ENCODE assay signal across 6 cellular contexts in the genomic region with DNA sequence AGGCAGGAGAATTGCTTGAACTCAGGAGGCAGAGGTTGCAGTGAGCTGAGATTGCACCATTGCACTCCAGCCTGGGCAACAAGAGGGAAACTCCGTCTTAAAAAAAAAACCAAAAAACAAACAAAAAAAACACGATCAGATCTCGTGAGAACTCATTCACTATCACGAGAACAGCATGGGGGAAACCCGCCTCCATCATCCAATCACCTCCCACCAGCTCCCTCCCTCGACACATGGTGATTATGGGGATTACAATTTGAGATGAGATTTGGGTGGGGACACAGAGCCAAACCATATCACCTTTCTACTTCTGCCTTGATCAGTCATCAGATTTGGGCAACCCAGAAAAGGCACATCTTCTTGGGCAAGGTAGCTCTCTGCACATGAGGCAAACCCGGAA. TPM values are rescaled to one million over a fixed set of nuclear protein-coding genes. Genes with fewer than 3 reads are reported as not detected.
DNase-seq lines count a peak whose midpoint lies in the region; ATAC-seq, FAIRE-seq and TF ChIP-seq lines count a peak whose summit lies in the region.
"Not testable (repeated sequence)": the region's sequence is repeated elsewhere in the genome, so short reads cannot be mapped to it uniquely, and the experiment has no call there.

No MANE protein-coding gene starts in this region.

- not testable (repeated sequence) for H3K18ac ChIP-seq in H1 (ENCODE audit: extremely low read depth, low read length); trophoblast cell (ENCODE audit: low read length)

- H3K9ac ChIP-seq in H1 (replicated peaks in 1 of 4; ENCODE audit: extremely low read depth in 1 of 4, low read depth in 3 of 4, low read length in 3 of 4); HepG2 (ENCODE audit: insufficient read depth, low read depth, low read length): not testable (repeated sequence)
- H3K9ac ChIP-seq in trophoblast cell (ENCODE audit: low read length): peak overlapping the region; percentile 40

- not testable (repeated sequence) for H2BK20ac ChIP-seq in H1 (ENCODE audit: low read length)

- H2BK120ac ChIP-seq in H1 (replicated peaks; ENCODE audit: low read depth, low read length); trophoblast cell (ENCODE audit: insufficient read depth, low read length, poor library complexity): not testable (repeated sequence)

- not testable (repeated sequence) for H3K4ac ChIP-seq in H1 (replicated peaks; ENCODE audit: insufficient read length, low read depth, low read length); trophoblast cell (ENCODE audit: low read depth, low read length)

- H4K12ac ChIP-seq in trophoblast cell (ENCODE audit: low read depth, low read length): not testable (repeated sequence)

- H3K27ac ChIP-seq in A549; H1 (ENCODE audit: low read depth, low read length); HepG2 (ENCODE audit: extremely low read length, insufficient read depth, low read length); trophoblast cell (ENCODE audit: low read depth, low read length): not testable (repeated sequence)

- H3K4me1 ChIP-seq in A549 (peaks cover 14% of the 10 kb centered on the region; the same call in 1 of the 3 replicates), HepG2 (ENCODE audit: insufficient read depth, low read length) (peaks cover 32% of the 10 kb centered on the region)
- H3K4me1 ChIP-seq in H1 (replicated peaks in 1 of 4; ENCODE audit: control insufficient read depth in 3 of 4, insufficient read depth in 4 of 4, low read length in 3 of 4); trophoblast cell (ENCODE audit: control insufficient read depth in 1 of 2, insufficient read depth in 2 of 2, low read length in 2 of 2): not testable (repeated sequence)

- POLR2A ChIA-PET in A549 (lab: Yijun Ruan, JAX): not testable (repeated sequence)
- POLR2A ChIA-PET in H1 (lab: Charles Lee; ENCODE audit: partially characterized antibody): interaction anchor here (1.2 kb wide), 1 partner anchor 17 kb away, joined by 3 read pairs; no protein-coding TSS in a partner anchor
- POLR2A ChIA-PET in HepG2 (lab: Yijun Ruan, JAX): interaction anchor here (0.8 kb wide), 1 partner anchor 17 kb away, joined by 3 read pairs; no protein-coding TSS in a partner anchor

- peak overlapping the region; percentile 57; the same call in 1 of the 2 replicates for H4K8ac ChIP-seq in H1 (ENCODE audit: extremely low read depth, insufficient read depth, low read length)
- not testable (repeated sequence) for H4K8ac ChIP-seq in trophoblast cell (ENCODE audit: low read depth, low read length)

- not testable (repeated sequence) for TF ChIP-seq EP300 in A549 (IDR thresholded peaks at IDR 0.05); H1 (IDR thresholded peaks at IDR 0.05; ENCODE audit: borderline replicate concordance in 1 of 2, low read depth in 2 of 2, low read length in 2 of 2); HepG2 (IDR thresholded peaks at IDR 0.05; ENCODE audit: low read depth in 2 of 2, low read length in 2 of 2); HepG2 (CRISPR knock-in tag; IDR thresholded peaks at IDR 0.05; ENCODE audit: borderline replicate concordance)

- H3K27me3 ChIP-seq in H1 (replicated peaks in 1 of 4; ENCODE audit: control insufficient read depth in 3 of 4, extremely low read depth in 1 of 4, insufficient read depth in 3 of 4, low read length in 3 of 4); HepG2 (ENCODE audit: control insufficient read depth in 1 of 2, insufficient read depth in 2 of 2, low read length in 2 of 2); trophoblast cell (ENCODE audit: insufficient read depth, low read length): not testable (repeated sequence)

- not testable (repeated sequence) for H3K14ac ChIP-seq in H1 (ENCODE audit: insufficient read length); trophoblast cell (ENCODE audit: low read length)

- not testable (repeated sequence) for TF ChIP-seq POLR2A in A549 (IDR thresholded peaks at IDR 0.05; ENCODE audit: low read length); H1 (IDR thresholded peaks at IDR 0.05; ENCODE audit: control extremely low read depth in 1 of 2, low read depth in 2 of 2, low read length in 2 of 2); HepG2 (IDR thresholded peaks at IDR 0.05; ENCODE audit: insufficient read depth in 1 of 2, low read depth in 2 of 2, low read length in 2 of 2)

- BruUV-seq in HepG2 (replicated peaks; lab: Mats Ljungman, UMichigan): not testable (repeated sequence)

- H3K23ac ChIP-seq in H1 (ENCODE audit: insufficient read length): not testable (repeated sequence)
- peak overlapping the region; percentile 95 for H3K23ac ChIP-seq in trophoblast cell (ENCODE audit: low read length)

- H2BK12ac ChIP-seq in H1 (ENCODE audit: low read depth, low read length): peak overlapping the region; percentile 18; the same call in 1 of the 2 replicates
- H2BK12ac ChIP-seq in trophoblast cell (ENCODE audit: low read length): not testable (repeated sequence)

- H3K79me1 ChIP-seq in H1 (ENCODE audit: low read depth, low read length); trophoblast cell (ENCODE audit: low read length): not testable (repeated sequence)

- H3K79me2 ChIP-seq in H1 (ENCODE audit: control insufficient read depth in 1 of 2, insufficient read depth in 2 of 2, low read length in 2 of 2); HepG2 (ENCODE audit: insufficient read depth, low read length); trophoblast cell (ENCODE audit: control insufficient read depth, insufficient read depth, low read length, poor library complexity): not testable (repeated sequence)

- in situ Hi-C loops in HepG2 (cut with HindIII; ENCODE audit: extremely low pct_ligation_motif_present, low pct_unique_long_range_greater_than_20kb): not testable (repeated sequence)

- not testable (repeated sequence) for DNase-seq in A549 (ENCODE audit: low read depth in 1 of 2, low spot score in 1 of 2); H1 (ENCODE audit: low read depth in 1 of 2, low spot score in 2 of 2); HepG2 (ENCODE audit: low spot score); trophoblast cell
- peak; percentile 23 for DNase-seq in NAMALWA (ENCODE audit: low spot score)
- DNase-seq in activated CD8-positive, alpha-beta memory T cell treated with anti-CD3 and anti-CD28 coated beads, Interleukin-2, amount 50 U/mL, for 48 hours: peak; percentile 44

- H3K56ac ChIP-seq in H1 (replicated peaks; ENCODE audit: insufficient read length, low read depth, low read length): not testable (repeated sequence)

- not testable (repeated sequence) for H2AFZ ChIP-seq in H1 (ENCODE audit: low read length); HepG2 (ENCODE audit: low read length); trophoblast cell (ENCODE audit: insufficient read depth, low read length, poor library complexity)

- H2BK15ac ChIP-seq in H1 (ENCODE audit: low read length): not testable (repeated sequence)

- H3K4me2 ChIP-seq in A549; H1 (ENCODE audit: insufficient read depth in 1 of 2, low read depth in 2 of 2, low read length in 2 of 2); HepG2 (ENCODE audit: low read depth, low read length); trophoblast cell (ENCODE audit: low read length): not testable (repeated sequence)

- TF ChIP-seq CTCF in A549 (IDR thresholded peaks at IDR 0.05); H1 (IDR thresholded peaks at IDR 0.05; ENCODE audit: control extremely low read depth in 1 of 3, insufficient read depth in 1 of 3, low read depth in 1 of 3, low read length in 3 of 3); HepG2 (CRISPR knock-in tag; IDR thresholded peaks at IDR 0.05): not testable (repeated sequence)

- not testable (repeated sequence) for H3K23me2 ChIP-seq in H1 (ENCODE audit: low read depth, low read length)

- CTCF ChIA-PET in A549 (lab: Yijun Ruan, JAX) (interaction anchor here (0.6 kb wide), 1 partner anchor 465 kb away, joined by 4 read pairs; no protein-coding TSS in a partner anchor), H1 (lab: Charles Lee; ENCODE audit: partially characterized antibody) (interaction anchor here (0.6 to 1.5 kb wide), 5 partner anchors 11 to 408 kb away, joined by 3 to 4 read pairs (median 3); no protein-coding TSS in a partner anchor)
- CTCF ChIA-PET in HepG2 (lab: Yijun Ruan, JAX; ENCODE audit: low intra/inter-chr PET ratio, low total read pairs): not testable (repeated sequence)

- not testable (repeated sequence) for TF ChIP-seq RAD21 in A549 (conservative IDR thresholded peaks at IDR 0.05 in 1 of 2, IDR thresholded peaks at IDR 0.05 in 1 of 2); H1 (IDR thresholded peaks at IDR 0.05 in 1 of 2, conservative IDR thresholded peaks at IDR 0.05 in 1 of 2; ENCODE audit: low read depth in 2 of 2, low read length in 2 of 2); HepG2 (CRISPR knock-in tag; IDR thresholded peaks at IDR 0.05)

- not testable (repeated sequence) for H4K20me1 ChIP-seq in H1 (replicated peaks in 1 of 2; ENCODE audit: control insufficient read depth in 1 of 2, insufficient read depth in 2 of 2, low read length in 2 of 2); HepG2 (ENCODE audit: insufficient read depth, low read length)

- not testable (repeated sequence) for H3K9me3 ChIP-seq in A549; H1 (ENCODE audit: insufficient read depth in 2 of 2, low read depth in 1 of 2, low read length in 1 of 2); HepG2 (ENCODE audit: low read length); trophoblast cell (ENCODE audit: insufficient read depth, low read depth, low read length)

- H2BK5ac ChIP-seq in H1 (ENCODE audit: low read depth, low read length); trophoblast cell (ENCODE audit: low read depth, low read length, poor library complexity): not testable (repeated sequence)

- not testable (repeated sequence) for ATAC-seq in A549, HepG2

- 76% methylated on average over 7 of the region's 7 CpGs for WGBS in A549 (ENCODE audit: missing lambda C conversion rate)
- WGBS in H1 (ENCODE audit: extremely low coverage in 1 of 2, insufficient coverage in 1 of 2, insufficient read length in 1 of 2, insufficient replicate concordance in 2 of 2, low coverage in 1 of 2, low lambda C conversion rate in 2 of 2, missing lambda C conversion rate in 1 of 2), 2 experiments: 94% methylated on average over 7 of the region's 7 CpGs; no CpG with 5 or more reads in 1 of the 2 experiments
- 80% methylated on average over 7 of the region's 7 CpGs for whole genome bisulfite sequencing in HepG2 (ENCODE audit: low lambda C conversion rate)
- WGBS in trophoblast cell (ENCODE audit: extremely low coverage, insufficient coverage, insufficient read length): no CpG with 5 or more reads among the region's 7 CpGs

- FAIRE-seq in A549 (lab: Jason Lieb, UNC); H1 (lab: Jason Lieb, UNC); HepG2 (lab: Jason Lieb, UNC): not testable (repeated sequence)

- intact Hi-C loops in HepG2 (cut with micrococcal nuclease; ENCODE audit: unreplicated experiment): not testable (repeated sequence)

- not testable (repeated sequence) for H4K5ac ChIP-seq in H1 (ENCODE audit: insufficient read length, low read depth, low read length)

- not testable (repeated sequence) for H2AK5ac ChIP-seq in H1 (ENCODE audit: low read depth, low read length); trophoblast cell (ENCODE audit: low read length)

- not testable (repeated sequence) for H3K36me3 ChIP-seq in H1 (ENCODE audit: control insufficient read depth in 2 of 4, insufficient read depth in 4 of 4, low read length in 3 of 4); HepG2 (replicated peaks in 1 of 2; ENCODE audit: control insufficient read depth in 1 of 2, insufficient read depth in 2 of 2, low read length in 2 of 2); trophoblast cell (ENCODE audit: control insufficient read depth in 1 of 2, insufficient read depth in 2 of 2, low read length in 2 of 2)

- H3K4me3 ChIP-seq in A549; H1 (ENCODE audit: extremely low read depth in 1 of 4, insufficient read depth in 2 of 4, low read depth in 3 of 4, low read length in 4 of 4); HepG2 (replicated peaks in 1 of 3; ENCODE audit: insufficient read depth in 1 of 3, low read depth in 2 of 3, low read length in 3 of 3); trophoblast cell (ENCODE audit: low read depth, low read length): not testable (repeated sequence)

- not testable (repeated sequence) for H4K91ac ChIP-seq in H1 (replicated peaks; ENCODE audit: insufficient read length, low read length); trophoblast cell (ENCODE audit: low read depth, low read length)

RNA-seq across cellular contexts. Expression of a gene that starts 15.9 kb away (rescaled TPM):
- polyA plus RNA-seq in A549 (2011; rRNA removed) (94.7 and 126 TPM in 2 replicates), A549 (2017; fragmentation: RNase III; extraction: RNeasy Plus Mini Kit Qiagen cat#74134 plus additional on column Dnase treatment) (46.5 to 49.1 TPM (median 48.4 TPM) in 3 replicates), H1 (2011; rRNA removed) (15.4 and 22.6 TPM in 2 replicates), HepG2 (2011; rRNA removed) (72.5 and 89.5 TPM in 2 replicates)
- polyA plus RNA-seq in A549 (2012; cell fraction: cytosol; rRNA removed): 15.3 and 16.6 TPM in 2 replicates
- polyA plus RNA-seq in A549 (2012; cell fraction: nucleus; rRNA removed): 5.6 and 9.9 TPM in 2 replicates
- polyA minus RNA-seq in A549 (2011; rRNA and poly(A)+ RNA removed): 65.2 and 66.6 TPM in 2 replicates
- 108 and 115 TPM in 2 replicates for total RNA-seq in H1 (2021; fragmentation: NEBNext Ultra II Directional; extraction: Animal tissue kit (Norgen Biotek cat#: 25700))
- 34.2 TPM for polyA plus RNA-seq in H1 (2011; cell fraction: cytosol; rRNA removed)
- polyA plus RNA-seq in H1 (2011; cell fraction: nucleus; rRNA removed): 16.3 TPM
- 29.3 to 60.9 TPM (median 37.5 TPM) in 4 replicates for polyA plus RNA-seq in H1 (2012, experiment 1 of 2)
- polyA plus RNA-seq in H1 (2012, experiment 2 of 2): 3.8 TPM
- polyA plus RNA-seq in H1 (2013, experiment 1 of 2): 51.0 TPM
- 51.3 TPM for polyA plus RNA-seq in H1 (2013, experiment 2 of 2)
- 74.0 and 90.1 TPM in 2 replicates for polyA minus RNA-seq in H1 (2011; rRNA and poly(A)+ RNA removed)
- 53.2 TPM for polyA minus RNA-seq in H1 (2011; cell fraction: cytosol; rRNA and poly(A)+ RNA removed)
- polyA minus RNA-seq in H1 (2011; cell fraction: nucleus; rRNA and poly(A)+ RNA removed): 46.9 TPM
- 99.7 and 188 TPM in 2 replicates for total RNA-seq in HepG2 (2016; rRNA removed; fragmentation: Illumina TruSeq; extraction: Trizol)
- 19.1 and 23.2 TPM in 2 replicates for total RNA-seq in HepG2 (2016; cell fraction: cytosol; rRNA removed; fragmentation: Illumina TruSeq; extraction: Trizol; ENCODE audit: low read depth)
- 102 and 181 TPM in 2 replicates for total RNA-seq in HepG2 (2016; cell fraction: insoluble cytoplasmic fraction; rRNA removed; fragmentation: Illumina TruSeq; extraction: Trizol)
- total RNA-seq in HepG2 (2016; cell fraction: membrane; rRNA removed; fragmentation: Illumina TruSeq; extraction: Trizol): 106 and 120 TPM in 2 replicates
- 59.2 and 61.8 TPM in 2 replicates for total RNA-seq in HepG2 (2016; cell fraction: nucleus; rRNA removed; fragmentation: Illumina TruSeq; extraction: Trizol)
- 38.7 and 59.9 TPM in 2 replicates for polyA plus RNA-seq in HepG2 (2011; cell fraction: cytosol; rRNA removed)
- 17.3 and 27.5 TPM in 2 replicates for polyA plus RNA-seq in HepG2 (2011; cell fraction: nucleus; rRNA removed)
- polyA plus RNA-seq in HepG2 (2012): 88.0 and 112 TPM in 2 replicates
- 10.3 and 11.1 TPM in 2 replicates for polyA plus RNA-seq in HepG2 (2016; cell fraction: cytosol; fragmentation: Illumina TruSeq; extraction: Trizol; ENCODE audit: low read depth)
- 125 and 127 TPM in 2 replicates for polyA plus RNA-seq in HepG2 (2016; cell fraction: insoluble cytoplasmic fraction; fragmentation: Illumina TruSeq; extraction: Trizol; ENCODE audit: low read depth)
- 48.4 and 51.8 TPM in 2 replicates for polyA plus RNA-seq in HepG2 (2016; cell fraction: membrane; fragmentation: Illumina TruSeq; extraction: Trizol; ENCODE audit: low read depth)
- 46.4 and 50.6 TPM in 2 replicates for polyA plus RNA-seq in HepG2 (2016; cell fraction: nucleus; fragmentation: Illumina TruSeq; extraction: Trizol; ENCODE audit: insufficient read depth, low read depth)
- 21.4 and 67.1 TPM in 2 replicates for polyA minus RNA-seq in HepG2 (2011; rRNA and poly(A)+ RNA removed; ENCODE audit: low replicate concordance)
- 105 and 119 TPM in 2 replicates for polyA minus RNA-seq in HepG2 (2011; cell fraction: cytosol; rRNA and poly(A)+ RNA removed)
- polyA minus RNA-seq in HepG2 (2011; cell fraction: nucleus; rRNA and poly(A)+ RNA removed): 83.8 and 92.4 TPM in 2 replicates
- polyA plus RNA-seq in trophoblast cell (2013): 47.6 TPM in 2 replicates

RNA-seq across cellular contexts. Expression of a gene that starts 31.5 kb away (rescaled TPM):
- polyA plus RNA-seq in A549 (2011; rRNA removed): 19.2 and 22.3 TPM in 2 replicates
- 7.5 and 10.9 TPM in 2 replicates for polyA plus RNA-seq in A549 (2012; cell fraction: cytosol; rRNA removed)
- 3.0 and 6.1 TPM in 2 replicates for polyA plus RNA-seq in A549 (2012; cell fraction: nucleus; rRNA removed)
- 60.2 to 61.3 TPM (median 60.3 TPM) in 3 replicates for polyA plus RNA-seq in A549 (2017; fragmentation: RNase III; extraction: RNeasy Plus Mini Kit Qiagen cat#74134 plus additional on column Dnase treatment)
- 4.5 and 5.4 TPM in 2 replicates for polyA minus RNA-seq in A549 (2011; rRNA and poly(A)+ RNA removed)
- 27.4 and 29.2 TPM in 2 replicates for total RNA-seq in H1 (2021; fragmentation: NEBNext Ultra II Directional; extraction: Animal tissue kit (Norgen Biotek cat#: 25700))
- 1.3 and 1.6 TPM in 2 replicates for polyA plus RNA-seq in H1 (2011; rRNA removed)
- 6.9 TPM for polyA plus RNA-seq in H1 (2011; cell fraction: cytosol; rRNA removed)
- 1.6 TPM for polyA plus RNA-seq in H1 (2011; cell fraction: nucleus; rRNA removed)
- 28.0 to 46.2 TPM (median 31.8 TPM) in 4 replicates for polyA plus RNA-seq in H1 (2012, experiment 1 of 2)
- 4.0 TPM for polyA plus RNA-seq in H1 (2012, experiment 2 of 2)
- polyA plus RNA-seq in H1 (2013, experiment 1 of 2): 27.7 TPM
- polyA plus RNA-seq in H1 (2013, experiment 2 of 2): 28.2 TPM
- polyA minus RNA-seq in H1 (2011; rRNA and poly(A)+ RNA removed): 5.2 and 5.3 TPM in 2 replicates
- 6.2 TPM for polyA minus RNA-seq in H1 (2011; cell fraction: cytosol; rRNA and poly(A)+ RNA removed)
- polyA minus RNA-seq in H1 (2011; cell fraction: nucleus; rRNA and poly(A)+ RNA removed): 4.5 TPM
- 60.3 and 103 TPM in 2 replicates for total RNA-seq in HepG2 (2016; rRNA removed; fragmentation: Illumina TruSeq; extraction: Trizol)
- 5.4 and 6.7 TPM in 2 replicates for total RNA-seq in HepG2 (2016; cell fraction: cytosol; rRNA removed; fragmentation: Illumina TruSeq; extraction: Trizol; ENCODE audit: low read depth)
- total RNA-seq in HepG2 (2016; cell fraction: insoluble cytoplasmic fraction; rRNA removed; fragmentation: Illumina TruSeq; extraction: Trizol): 59.6 and 98.8 TPM in 2 replicates
- 11.8 and 15.6 TPM in 2 replicates for total RNA-seq in HepG2 (2016; cell fraction: membrane; rRNA removed; fragmentation: Illumina TruSeq; extraction: Trizol)
- 31.2 and 37.2 TPM in 2 replicates for total RNA-seq in HepG2 (2016; cell fraction: nucleus; rRNA removed; fragmentation: Illumina TruSeq; extraction: Trizol)
- 14.8 and 17.0 TPM in 2 replicates for polyA plus RNA-seq in HepG2 (2011; rRNA removed)
- polyA plus RNA-seq in HepG2 (2011; cell fraction: cytosol; rRNA removed): 5.5 and 8.8 TPM in 2 replicates
- 6.2 and 9.5 TPM in 2 replicates for polyA plus RNA-seq in HepG2 (2011; cell fraction: nucleus; rRNA removed)
- 53.1 and 82.9 TPM in 2 replicates for polyA plus RNA-seq in HepG2 (2012)
- 1.7 and 2.5 TPM in 2 replicates for polyA plus RNA-seq in HepG2 (2016; cell fraction: cytosol; fragmentation: Illumina TruSeq; extraction: Trizol; ENCODE audit: low read depth)
- 95.3 and 96.1 TPM in 2 replicates for polyA plus RNA-seq in HepG2 (2016; cell fraction: insoluble cytoplasmic fraction; fragmentation: Illumina TruSeq; extraction: Trizol; ENCODE audit: low read depth)
- 3.5 and 5.3 TPM in 2 replicates for polyA plus RNA-seq in HepG2 (2016; cell fraction: membrane; fragmentation: Illumina TruSeq; extraction: Trizol; ENCODE audit: low read depth)
- 34.7 and 39.3 TPM in 2 replicates for polyA plus RNA-seq in HepG2 (2016; cell fraction: nucleus; fragmentation: Illumina TruSeq; extraction: Trizol; ENCODE audit: insufficient read depth, low read depth)
- 4.3 TPM in 2 replicates for polyA minus RNA-seq in HepG2 (2011; rRNA and poly(A)+ RNA removed; ENCODE audit: low replicate concordance)
- polyA minus RNA-seq in HepG2 (2011; cell fraction: cytosol; rRNA and poly(A)+ RNA removed): 14.5 and 17.0 TPM in 2 replicates
- polyA minus RNA-seq in HepG2 (2011; cell fraction: nucleus; rRNA and poly(A)+ RNA removed): 22.8 and 38.7 TPM in 2 replicates
- 18.0 and 19.2 TPM in 2 replicates for polyA plus RNA-seq in trophoblast cell (2013)
